In genomic region chr19:29842471-29843179, GRCh38 we compare ENCODE assay signal across 13 cellular contexts. TPM values are rescaled to one million over a fixed set of nuclear protein-coding genes. Genes with fewer than 3 reads are reported as not detected.
A peak's percentile ranks its signal among the peaks of the same experiment; 100 is the strongest.
DNase-seq lines count a peak whose midpoint lies in the region; ATAC-seq, FAIRE-seq and TF ChIP-seq lines count a peak whose summit lies in the region.
"Had no signal": no experiment of that assay in that cellular context is flagged by ENCODE, and none has a peak within 500 bp of the region (broad histone marks: within the 10 kb centered on the region; RNA-seq: fewer than 3 reads in every experiment).

No MANE protein-coding gene starts in this region.

- H3K4me1 ChIP-seq in A549 (peaks cover 20% of the 10 kb centered on the region), GM23338 (ENCODE audit: insufficient read depth) (peaks cover 15% of the 10 kb centered on the region), GM12878 (ENCODE audit: control insufficient read depth, insufficient read depth, low read length) (peaks cover 29% of the 10 kb centered on the region), mucosa of stomach (ENCODE audit: control insufficient read depth, insufficient read depth, low read length) (peaks cover 19% of the 10 kb centered on the region)

- H2AFZ ChIP-seq in GM23338 (peak overlapping the region; percentile 94), GM12878 (ENCODE audit: control insufficient read depth, low read depth, low read length) (no peak overlapping the region)

- TF ChIP-seq RAD21 in A549 (conservative IDR thresholded peaks at IDR 0.05 in 1 of 2, IDR thresholded peaks at IDR 0.05 in 1 of 2) (no peak), GM12878 (IDR thresholded peaks at IDR 0.05; ENCODE audit: insufficient read depth, low read depth, low read length) (no peak)

- H3K9me2 ChIP-seq in GM23338 (ENCODE audit: insufficient read depth) = no peaks in the 10 kb centered on the region

- intact Hi-C loops in GM12878 (cut with micrococcal nuclease; ENCODE audit: unreplicated experiment) = loop anchor here (10.0 kb wide), 1 partner anchor 238 kb away; the partner anchor contains the start of gene POP4

- H3K27ac ChIP-seq in A549 (no peak overlapping the region), GM23338 (ENCODE audit: low read depth) (no peak overlapping the region), GM12878 (ENCODE audit: control insufficient read depth, insufficient read depth) (no peak overlapping the region)
- H3K27ac ChIP-seq: VCaP had no signal

- TF ChIP-seq POLR2A in A549 (IDR thresholded peaks at IDR 0.05; ENCODE audit: low read length) = no peak
- TF ChIP-seq POLR2A in GM12878 (IDR thresholded peaks at IDR 0.05; ENCODE audit: low read depth, low read length) = no peak

- H3F3A ChIP-seq in GM23338 (replicated peaks; ENCODE audit: low read depth) = peaks cover 15% of the 10 kb centered on the region; the same call in 1 of the 2 replicates

- no peaks in the 10 kb centered on the region; the same call in 2 of the 3 replicates for H3K36me3 Mint-ChIP-seq in GM23338 (ENCODE audit: low read depth)
- H3K36me3 Mint-ChIP-seq: brain had no signal

- no peaks in the 10 kb centered on the region for H3K79me2 ChIP-seq in GM23338 (replicated peaks; ENCODE audit: insufficient read depth)
- no peaks in the 10 kb centered on the region for H3K79me2 ChIP-seq in GM12878 (ENCODE audit: control insufficient read depth, insufficient read depth, low read length)

- H3K9me3 ChIP-seq in A549 (no peaks in the 10 kb centered on the region), GM12878 (replicated peaks; ENCODE audit: control insufficient read depth, insufficient read depth, low read length) (no peaks in the 10 kb centered on the region), mucosa of stomach (ENCODE audit: control insufficient read depth, low read length) (no peaks in the 10 kb centered on the region)

- H3K4me3 ChIP-seq in A549 (no peak overlapping the region), GM23338 (peak overlapping the region; percentile 86), GM12878 (no peak overlapping the region), mucosa of stomach (ENCODE audit: low read length) (peak overlapping the region; percentile 31)

- FAIRE-seq in A549 (lab: Jason Lieb, UNC) (no peak), GM12878 (lab: Jason Lieb, UNC) (no peak)

- H3K36me3 ChIP-seq in GM23338 (ENCODE audit: insufficient read depth) (no peaks in the 10 kb centered on the region), GM12878 (ENCODE audit: control insufficient read depth in 2 of 2, insufficient read depth in 2 of 2, low read length in 1 of 2) (no peaks in the 10 kb centered on the region), mucosa of stomach (ENCODE audit: control insufficient read depth, insufficient read depth, low read length) (no peaks in the 10 kb centered on the region)

- no peak overlapping the region for H3K27ac Mint-ChIP-seq in GM23338
- H3K27ac Mint-ChIP-seq: CD8-positive, alpha-beta T cell had no signal

- WGBS in A549 (ENCODE audit: missing lambda C conversion rate) = 73% methylated on average over 11 of the region's 11 CpGs
- 78% methylated on average over 11 of the region's 11 CpGs for WGBS in GM12878 (ENCODE audit: insufficient coverage, insufficient replicate concordance, low lambda C conversion rate, missing lambda C conversion rate)

- H3K4me3 Mint-ChIP-seq in GM23338 = peak overlapping the region; percentile 57; the same call in 2 of the 3 replicates
- H3K4me3 Mint-ChIP-seq: CD8-positive, alpha-beta T cell had no signal

- H3K4me1 Mint-ChIP-seq in GM23338 = peaks cover 24% of the 10 kb centered on the region

- H3K9ac ChIP-seq in GM12878 (ENCODE audit: control insufficient read depth, insufficient read depth, low read length) (no peak overlapping the region), mucosa of stomach (ENCODE audit: low read length) (peak overlapping the region; percentile 10)

- no TSS peak for BruUV-seq in GM12878 (replicated peaks; lab: Mats Ljungman, UMichigan)

- RAD21 ChIA-PET in GM12878 (lab: Charles Lee; ENCODE audit: unreplicated experiment) = no interaction called here

- TF ChIP-seq EP300 in A549 (IDR thresholded peaks at IDR 0.05) (no peak), GM12878 (IDR thresholded peaks at IDR 0.05; ENCODE audit: borderline replicate concordance in 1 of 2, control insufficient read depth in 1 of 2, low read depth in 2 of 2, low read length in 2 of 2) (no peak)

- no peak overlapping the region for H3K4me2 ChIP-seq in A549
- peak overlapping the region; percentile 82 for H3K4me2 ChIP-seq in GM23338
- peak overlapping the region; percentile 88; the same call in 1 of the 2 replicates for H3K4me2 ChIP-seq in GM12878 (ENCODE audit: control insufficient read depth, insufficient read depth)

- no peak for DNase-seq in A549 (ENCODE audit: low read depth in 1 of 2, low spot score in 1 of 2)
- no peak for DNase-seq in GM23338 (ENCODE audit: low spot score)
- no peak for DNase-seq in GM12878 (ENCODE audit: low read depth, low spot score)
- no peak for DNase-seq in OCI-M1 (lab: John Stamatoyannopoulos, UW)
- DNase-seq in effector CD8-positive, alpha-beta T cell (lab: John Stamatoyannopoulos, UW) = no peak
- no peak for DNase-seq in NCI-H1436 (lab: John Stamatoyannopoulos, UW)
- DNase-seq: NCI-H446 treated with DMSO at 0.1 percent for 48 hours; stimulated activated CD4-positive, alpha-beta T cell treated with anti-CD3 and anti-CD28 coated beads, Interleukin-12 subunit alpha, Interleukin-12 subunit beta, amount 100 ng/mL, for 4 hours had no signal

- in situ Hi-C loops in GM12878 (cut with MboI) = no loop called here

- ATAC-seq in A549 (no peak), GM23338 (no peak), GM12878 (no peak), GM21723 (IDR thresholded peaks at IDR 0.05; ENCODE audit: unreplicated experiment) (no peak)
- ATAC-seq: CD8-positive, alpha-beta T cell had no signal

- POLR2A ChIA-PET in A549 (lab: Yijun Ruan, JAX) (interaction anchor here (1.3 kb wide), 1 partner anchor 236 kb away, joined by 3 read pairs; the partner anchor contains the start of gene POP4), GM12878 (lab: Charles Lee) (interaction anchor here (0.6 kb wide), 1 partner anchor 127 kb away, joined by 4 read pairs; no protein-coding TSS in a partner anchor)

- CTCF ChIA-PET in A549 (lab: Yijun Ruan, JAX) (interaction anchor here (0.6 to 4.3 kb wide), 14 partner anchors 8 to 807 kb away, joined by 3 to 31 read pairs (median 4); no protein-coding TSS in a partner anchor), GM12878 (lab: Yijun Ruan, JAX) (interaction anchor here (1.0 kb wide), 1 partner anchor 10 kb away, joined by 4 read pairs; no protein-coding TSS in a partner anchor)

- H3K27me3 ChIP-seq in GM23338 (ENCODE audit: insufficient read depth) = peaks cover 5% of the 10 kb centered on the region; the same call in 1 of the 2 replicates
- no peaks in the 10 kb centered on the region; a peak in 1 of 4 replicates for H3K27me3 ChIP-seq in GM12878 (replicated peaks in 1 of 2; ENCODE audit: control insufficient read depth in 2 of 2, insufficient read depth in 2 of 2, low read length in 1 of 2)
- H3K27me3 ChIP-seq in mucosa of stomach (ENCODE audit: control insufficient read depth, insufficient read depth, low read length) = peaks cover 9% of the 10 kb centered on the region

- H4K20me1 ChIP-seq in GM23338 (replicated peaks; ENCODE audit: insufficient read depth) (no peaks in the 10 kb centered on the region; the same call in 1 of the 2 replicates), GM12878 (ENCODE audit: control insufficient read depth, insufficient read depth) (no peaks in the 10 kb centered on the region)

- SMC1A ChIA-PET in GM12878 (lab: Charles Lee; ENCODE audit: uncharacterized antibody, unreplicated experiment) = no interaction called here

- TF ChIP-seq CTCF in A549 (IDR thresholded peaks at IDR 0.05) (no peak), GM23338 (conservative IDR thresholded peaks at IDR 0.05; ENCODE audit: low read depth in 2 of 2) (no peak), GM12878 (IDR thresholded peaks at IDR 0.05 in 2 of 3, conservative IDR thresholded peaks at IDR 0.05 in 1 of 3; ENCODE audit: control insufficient read depth in 2 of 3, extremely low read depth in 1 of 3, insufficient read depth in 1 of 3, low read depth in 3 of 3, low read length in 3 of 3) (no peak)

- H3K27me3 Mint-ChIP-seq in GM23338 (ENCODE audit: insufficient read depth, low read depth, poor library complexity) = peaks cover 7% of the 10 kb centered on the region

- no peaks in the 10 kb centered on the region; the same call in 2 of the 3 replicates for H3K9me3 Mint-ChIP-seq in GM23338
- H3K9me3 Mint-ChIP-seq: CD8-positive, alpha-beta T cell had no signal

TF ChIP-seq in A549, 52 proteins besides CTCF, POLR2A, EP300 and RAD21 (continues in another document):
- TF ChIP-seq MYC (IDR thresholded peaks at IDR 0.05; ENCODE audit: borderline replicate concordance, low read length) = no peak

RNA-seq across cellular contexts. Expression of gene CCNE1, which starts 30.8 kb away (rescaled TPM):
- polyA plus RNA-seq in A549 (2011; rRNA removed) (15.4 and 18.3 TPM in 2 replicates), A549 (2017; fragmentation: RNase III; extraction: RNeasy Plus Mini Kit Qiagen cat#74134 plus additional on column Dnase treatment) (25.0 to 26.9 TPM (median 25.2 TPM) in 3 replicates), GM23338 (2016; fragmentation: Nextera tagmentation; extraction: Ambion mirVana) (26.1 and 31.3 TPM in 2 replicates), GM12878 (2011; rRNA removed) (19.4 and 22.7 TPM in 2 replicates), GM12878 (2014; fragmentation: Illumina TruSeq; extraction: Trizol) (43.1 TPM in 2 replicates), GM12878 (2014; fragmentation: Nextera tagmentation; extraction: Ambion mirVana) (10 to 100 TPM in 1 of 2 experiments, 1 to 10 TPM in 1; 9.3 to 17.0 TPM), GM12878 (2014; rRNA removed) (44.2 and 46.0 TPM in 2 replicates), GM12878 (2016; fragmentation: Nextera tagmentation; extraction: Ambion mirVana) (10 to 100 TPM in 1 of 2 experiments, 1 to 10 TPM in 1; 6.3 to 39.7 TPM)
- 20.9 and 21.4 TPM in 2 replicates for polyA plus RNA-seq in A549 (2012; cell fraction: cytosol; rRNA removed)
- polyA plus RNA-seq in A549 (2012; cell fraction: nucleus; rRNA removed) = 21.9 and 34.2 TPM in 2 replicates
- polyA minus RNA-seq in A549 (2011; rRNA and poly(A)+ RNA removed) = 14.1 and 15.5 TPM in 2 replicates
- total RNA-seq in GM23338 (2014; rRNA removed; shearing (Covaris generic)) = 38.3 and 52.8 TPM in 2 replicates
- 4.8 and 8.6 TPM in 2 replicates for total RNA-seq in GM12878 (2013; cell fraction: nucleolus; rRNA removed)
- total RNA-seq in GM12878 (2014; rRNA removed) (42.2 and 43.7 TPM in 2 replicates), GM12878 (2014; rRNA removed; fragmentation: Illumina TruSeq; extraction: Trizol) (31.8 and 33.4 TPM in 2 replicates), GM12878 (2021) (35.7 and 41.9 TPM in 2 replicates)
- polyA plus RNA-seq in GM12878 (2011; ENCODE audit: low read depth) = 9.7 TPM
- 16.2 and 16.7 TPM in 2 replicates for polyA plus RNA-seq in GM12878 (2011; cell fraction: cytosol; rRNA removed)
- 29.6 and 35.5 TPM in 2 replicates for polyA plus RNA-seq in GM12878 (2011; cell fraction: nucleus; rRNA removed)
- polyA plus RNA-seq in GM12878 (2012) = 12.5 and 14.4 TPM in 2 replicates
- polyA minus RNA-seq in GM12878 (2011; rRNA and poly(A)+ RNA removed) = 9.9 and 15.7 TPM in 2 replicates
- 3.9 and 9.9 TPM in 2 replicates for polyA minus RNA-seq in GM12878 (2011; cell fraction: cytosol; rRNA and poly(A)+ RNA removed)
- 9.6 and 22.5 TPM in 2 replicates for polyA minus RNA-seq in GM12878 (2011; cell fraction: nucleus; rRNA and poly(A)+ RNA removed)

Comparison
In these comparisons a context has a peak if more than half of its experiments do, and no peak if none do; other contexts are left out.
1. H3K4me3 ChIP-seq: peak in GM23338 (single experiment) and mucosa of stomach (single experiment); none in A549 (single experiment) and GM12878 (single experiment).
2. Of the 24 proteins assayed by ChIP-seq in both GM12878 and A549: peak only in GM12878: none; only in A549: CEBPB; in both: none; in neither: 23.